ENCODE assay signal across 25 cellular contexts in the genomic region with DNA sequence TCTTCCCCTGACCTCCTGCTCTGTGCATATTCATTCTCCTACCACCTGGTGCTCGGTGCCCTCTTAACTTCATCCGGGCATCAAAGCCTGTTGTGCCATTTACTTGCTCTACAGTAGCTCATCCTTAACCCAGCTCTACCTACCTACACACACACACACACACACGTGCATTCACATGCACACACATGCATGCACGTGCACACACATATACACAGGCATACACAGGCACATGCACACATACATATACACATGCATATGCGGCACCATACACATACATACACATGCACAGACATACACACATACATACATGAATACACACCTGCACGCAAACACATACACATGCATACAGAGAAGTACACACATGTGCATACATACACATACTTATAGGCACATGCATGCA. TPM values are rescaled to one million over a fixed set of nuclear protein-coding genes. Genes with fewer than 3 reads are reported as not detected.
DNase-seq lines count a peak whose midpoint lies in the region; FAIRE-seq and TF ChIP-seq lines count a peak whose summit lies in the region.
"Had no signal": no experiment of that assay in that cellular context is flagged by ENCODE, and none has a peak within 500 bp of the region (broad histone marks: within the 10 kb centered on the region; RNA-seq: fewer than 3 reads in every experiment).

No MANE protein-coding gene starts in this region.

- H3K4me1 Mint-ChIP-seq in activated naive CD4-positive, alpha-beta T cell treated with anti-CD3 and anti-CD28 coated beads, Interleukin-2, amount 50 U/mL, for 24 hours = peaks cover 91% of the 10 kb centered on the region
- peaks cover 70% of the 10 kb centered on the region for H3K4me1 Mint-ChIP-seq in activated CD4-positive, alpha-beta memory T cell treated with anti-CD3 and anti-CD28 coated beads, Interleukin-2, amount 10 ng/mL, durations not matched to agents 7 days and 5 days
- peaks cover 11% of the 10 kb centered on the region for H3K4me1 Mint-ChIP-seq in HFFc6 (ENCODE audit: low read depth)

- no peak overlapping the region for H3K4me3 Mint-ChIP-seq in activated naive CD4-positive, alpha-beta T cell treated with anti-CD3 and anti-CD28 coated beads, Interleukin-2, amount 50 U/mL, for 24 hours
- no peak overlapping the region for H3K4me3 Mint-ChIP-seq in activated CD4-positive, alpha-beta memory T cell treated with anti-CD3 and anti-CD28 coated beads, Interleukin-2, amount 10 ng/mL, durations not matched to agents 7 days and 5 days
- H3K4me3 Mint-ChIP-seq in HFFc6 = no peak overlapping the region
- H3K4me3 Mint-ChIP-seq: naive B cell; stimulated activated naive CD8-positive, alpha-beta T cell treated with anti-CD3 and anti-CD28 coated beads, Interleukin-15, Interleukin-2, amounts not matched to agents 100 ng/mL and 50 ng/mL, for 24 hours had no signal

- H3K27ac ChIP-seq in layer of hippocampus (ENCODE audit: low read depth, low read length) = peak overlapping the region; percentile 8
- H3K27ac ChIP-seq: BLaER1, HL-60, Peyer's patch had no signal

- H3K27me3 ChIP-seq in layer of hippocampus (ENCODE audit: control insufficient read depth, insufficient read depth, low read length) = no peaks in the 10 kb centered on the region
- H3K27me3 ChIP-seq: BLaER1, Peyer's patch, tibial nerve had no signal

- CTCF ChIA-PET in activated CD4-positive, alpha-beta memory T cell treated with anti-CD3 and anti-CD28 coated beads, Interleukin-2, amount 10 ng/mL, durations not matched to agents 7 days and 5 days (lab: Charles Lee) = interaction anchor here (1.0 to 1.5 kb wide), 2 partner anchors 37 to 39 kb away, joined by 3 read pairs; no protein-coding TSS in a partner anchor

- no peak for TF ChIP-seq CTCF in HFFc6 (IDR thresholded peaks at IDR 0.05)

- no peak for DNase-seq in activated naive CD4-positive, alpha-beta T cell (lab: John Stamatoyannopoulos, UW)
- DNase-seq in activated CD4-positive, alpha-beta memory T cell treated with anti-CD3 and anti-CD28 coated beads, Interleukin-2, amount 10 ng/mL, durations not matched to agents 7 days and 5 days = no peak
- no peak for DNase-seq in urothelium cell line (ENCODE audit: low spot score)
- no peak for DNase-seq in HFFc6
- DNase-seq in DMS79 (lab: John Stamatoyannopoulos, UW) = no peak
- DNase-seq: amniotic stem cell; Calu3; effector memory CD4-positive, alpha-beta T cell; glutamatergic neuron; naive B cell; NCI-H1417 treated with DMSO at 0.1 percent for 48 hours; NCI-H2081; NCI-H2227 treated with DMSO at 0.1 percent for 48 hours; Peyer's patch; SW 1271 had no signal

- peak overlapping the region; percentile 53 for H3K27ac Mint-ChIP-seq in activated naive CD4-positive, alpha-beta T cell treated with anti-CD3 and anti-CD28 coated beads, Interleukin-2, amount 50 U/mL, for 24 hours
- peak overlapping the region; percentile 3 for H3K27ac Mint-ChIP-seq in activated CD4-positive, alpha-beta memory T cell treated with anti-CD3 and anti-CD28 coated beads, Interleukin-2, amount 10 ng/mL, durations not matched to agents 7 days and 5 days
- H3K27ac Mint-ChIP-seq in HFFc6 = no peak overlapping the region
- H3K27ac Mint-ChIP-seq: naive B cell had no signal

- H3K9me3 Mint-ChIP-seq in activated naive CD4-positive, alpha-beta T cell treated with anti-CD3 and anti-CD28 coated beads, Interleukin-2, amount 50 U/mL, for 24 hours = peaks cover 6% of the 10 kb centered on the region
- H3K9me3 Mint-ChIP-seq in activated CD4-positive, alpha-beta memory T cell treated with anti-CD3 and anti-CD28 coated beads, Interleukin-2, amount 10 ng/mL, durations not matched to agents 7 days and 5 days = peaks cover 7% of the 10 kb centered on the region
- H3K9me3 Mint-ChIP-seq in HFFc6 = peaks cover 34% of the 10 kb centered on the region

- peak; percentile 97 for FAIRE-seq in urothelium cell line (lab: Jason Lieb, UNC)
- FAIRE-seq: islet of Langerhans, TTC549 had no signal

- peaks cover 28% of the 10 kb centered on the region for H3K36me3 Mint-ChIP-seq in activated naive CD4-positive, alpha-beta T cell treated with anti-CD3 and anti-CD28 coated beads, Interleukin-2, amount 50 U/mL, for 24 hours
- H3K36me3 Mint-ChIP-seq in activated CD4-positive, alpha-beta memory T cell treated with anti-CD3 and anti-CD28 coated beads, Interleukin-2, amount 10 ng/mL, durations not matched to agents 7 days and 5 days (ENCODE audit: low read depth) = peaks cover 59% of the 10 kb centered on the region
- H3K36me3 Mint-ChIP-seq in HFFc6 (ENCODE audit: low read depth) = peaks cover 17% of the 10 kb centered on the region

- no peaks in the 10 kb centered on the region for H3K27me3 Mint-ChIP-seq in activated naive CD4-positive, alpha-beta T cell treated with anti-CD3 and anti-CD28 coated beads, Interleukin-2, amount 50 U/mL, for 24 hours
- H3K27me3 Mint-ChIP-seq in activated CD4-positive, alpha-beta memory T cell treated with anti-CD3 and anti-CD28 coated beads, Interleukin-2, amount 10 ng/mL, durations not matched to agents 7 days and 5 days = no peaks in the 10 kb centered on the region
- H3K27me3 Mint-ChIP-seq in HFFc6 (ENCODE audit: insufficient read depth) = peaks cover 26% of the 10 kb centered on the region
- H3K27me3 Mint-ChIP-seq: stimulated activated naive CD8-positive, alpha-beta T cell treated with anti-CD3 and anti-CD28 coated beads, Interleukin-15, Interleukin-2, amounts not matched to agents 100 ng/mL and 50 ng/mL, for 24 hours had no signal

- POLR2A ChIA-PET in activated CD4-positive, alpha-beta memory T cell treated with anti-CD3 and anti-CD28 coated beads, Interleukin-2, amount 10 ng/mL, durations not matched to agents 7 days and 5 days (lab: Charles Lee) = interaction anchor here (1.7 to 1.9 kb wide), 2 partner anchors 15 to 22 kb away, joined by 5 to 11 read pairs; no protein-coding TSS in a partner anchor

RNA-seq across cellular contexts. Expression of a gene that starts 14.5 kb away (rescaled TPM):
- total RNA-seq in activated CD4-positive, alpha-beta memory T cell treated with anti-CD3 and anti-CD28 coated beads, Interleukin-2, amount 10 ng/mL, durations not matched to agents 7 days and 5 days = 100 to 1,000 TPM; 202 to 210 TPM
- total RNA-seq in HFFc6 (2021; fragmentation: NEBNext Ultra II Directional; extraction: Animal tissue kit (Norgen Biotek cat#: 25700)) = not detected
- total RNA-seq: Calu3, liver, osteoblast had no signal

Comparison
In these comparisons a context has a peak if more than half of its experiments do, and no peak if none do; other contexts are left out.
1. RNA of a gene that starts 14.5 kb away (total RNA-seq): 202 to 210 TPM in activated CD4-positive, alpha-beta memory T cell treated with anti-CD3 and anti-CD28 coated beads, Interleukin-2, amount 10 ng/mL, durations not matched to agents 7 days and 5 days; not detected in HFFc6; every median in the first group is over 100 times any median in the second.